20 cellular contexts compared by ENCODE assay signal in genomic region chr5:2157372-2157771, GRCh38.
DNase-seq lines count a peak whose midpoint lies in the region; ATAC-seq and TF ChIP-seq lines count a peak whose summit lies in the region.
"Had no signal": no experiment of that assay in that cellular context is flagged by ENCODE, and none has a peak within 500 bp of the region (broad histone marks: within the 10 kb centered on the region; RNA-seq: fewer than 3 reads in every experiment).

No MANE protein-coding gene starts in this region.

- intact Hi-C loops in posterior vena cava (cut with DNase I), result no loop called here

- no peak for TF ChIP-seq CTCF in RWPE2 (IDR thresholded peaks at IDR 0.05; ENCODE audit: poor library complexity, severe bottlenecking)

- H3K4me3 ChIP-seq in RWPE2 (ENCODE audit: severe bottlenecking), result no peak overlapping the region
- H3K4me3 ChIP-seq: GM12878, GM23248, HAP-1 had no signal

- no peaks in the 10 kb centered on the region for H3K27me3 ChIP-seq in RWPE2 (ENCODE audit: insufficient read depth, poor library complexity, severe bottlenecking)
- H3K27me3 ChIP-seq: BE2C had no signal

- H3K36me3 ChIP-seq in RWPE2 (ENCODE audit: low read depth), result no peaks in the 10 kb centered on the region
- H3K36me3 ChIP-seq: BE2C, HAP-1 had no signal

- H3K9me3 ChIP-seq in RWPE2 (ENCODE audit: severe bottlenecking), result no peaks in the 10 kb centered on the region
- H3K9me3 ChIP-seq: BE2C, HAP-1 had no signal

- ATAC-seq in RWPE2 (ENCODE audit: low read depth) (0 out of 3 replicates have a peak, but pooled peaks have one; percentile 23), esophagus mucosa (peak; percentile 85), HG03469 (IDR thresholded peaks at IDR 0.05; ENCODE audit: unreplicated experiment) (no peak)
- ATAC-seq: GM12878 had no signal

- H3K4me1 ChIP-seq in RWPE2 (ENCODE audit: insufficient read depth, poor library complexity, severe bottlenecking), result peaks cover 5% of the 10 kb centered on the region
- H3K4me1 ChIP-seq: BE2C, HAP-1 had no signal

- DNase-seq in RWPE2 (ENCODE audit: low spot score) (no peak), posterior vena cava (ENCODE audit: low spot score) (peak; percentile 70)
- no peak for DNase-seq in activated CD4-positive, alpha-beta T cell treated with anti-CD3 and anti-CD28 coated beads, Interleukin-2, amount 50 U/mL, for 1 hour
- DNase-seq in stimulated activated naive CD4-positive, alpha-beta T cell (lab: John Stamatoyannopoulos, UW), result no peak
- DNase-seq: ACHN; BE2C; C1 segment of cervical spinal cord; CD4-positive, CD25-positive, alpha-beta regulatory T cell; CD8-positive, alpha-beta memory T cell; COR-L47; DMS 273 treated with DMSO at 0.1 percent for 48 hours; DMS53; DND-41; EL; GM23248 had no signal

- no peak overlapping the region for H3K27ac ChIP-seq in RWPE2 (ENCODE audit: poor library complexity, severe bottlenecking)
- H3K27ac ChIP-seq: GM23248, HL-60 had no signal
